Comparison of ENCODE assay signal across 9 cellular contexts in the genomic region with DNA sequence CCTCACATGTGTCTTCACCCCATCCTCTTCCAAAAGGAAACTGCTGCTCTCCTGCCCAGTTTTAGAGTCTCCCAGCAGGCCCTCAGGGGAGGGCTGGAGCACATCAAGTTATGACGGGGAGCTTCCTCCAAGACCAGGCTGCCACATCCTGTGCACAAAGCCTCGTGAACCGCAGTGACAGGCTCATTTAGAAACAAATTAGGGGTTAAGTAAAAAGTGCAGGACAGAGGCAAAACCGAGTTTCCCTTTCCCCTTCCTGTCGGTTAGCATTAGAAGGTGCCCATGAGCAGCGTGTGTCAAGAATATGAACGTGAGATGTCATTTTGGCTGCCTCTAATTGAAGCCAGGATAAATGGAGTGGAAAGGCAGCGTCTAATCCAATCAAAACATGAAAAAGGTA.
A peak's percentile ranks its signal among the peaks of the same experiment; 100 is the strongest.
DNase-seq lines count a peak whose midpoint lies in the region; ATAC-seq and TF ChIP-seq lines count a peak whose summit lies in the region.
"Had no signal": no experiment of that assay in that cellular context is flagged by ENCODE, and none has a peak within 500 bp of the region (broad histone marks: within the 10 kb centered on the region; RNA-seq: fewer than 3 reads in every experiment).

No MANE protein-coding gene starts in this region.

- H3K27ac Mint-ChIP-seq in activated T-helper 1 cell treated with anti-CD3 and anti-CD28 coated beads, Interleukin-12 subunit alpha, Interleukin-12 subunit beta, Interleukin-2, Interleukin-4 antibody, amounts not matched to agents 30 ng/mL and 10 ng/mL and 1 ng/mL, durations not matched to agents 14 hours and 24 hours and 36 hours, result peak overlapping the region; percentile 10
- no peak overlapping the region for H3K27ac Mint-ChIP-seq in GM23338

- H3K4me2 ChIP-seq in GM23338, result no peak overlapping the region

- H3K4me3 Mint-ChIP-seq in activated T-helper 1 cell treated with anti-CD3 and anti-CD28 coated beads, Interleukin-12 subunit alpha, Interleukin-12 subunit beta, Interleukin-2, Interleukin-4 antibody, amounts not matched to agents 30 ng/mL and 10 ng/mL and 1 ng/mL, durations not matched to agents 14 hours and 24 hours and 36 hours, result peak overlapping the region; percentile 12
- H3K4me3 Mint-ChIP-seq in GM23338, result no peak overlapping the region

- ATAC-seq in GM21360 (IDR thresholded peaks at IDR 0.05; ENCODE audit: unreplicated experiment) (peak; percentile 95), HG03575 (IDR thresholded peaks at IDR 0.05; ENCODE audit: extremely low read depth, insufficient number of reproducible peaks, low FRiP score, unreplicated experiment) (peak; percentile 90), GM23338 (no peak)

- no peaks in the 10 kb centered on the region for H4K20me1 ChIP-seq in GM23338 (replicated peaks; ENCODE audit: insufficient read depth)

- H2AFZ ChIP-seq in GM23338, result no peak overlapping the region

- POLR2A ChIA-PET in GM10248 (lab: Yijun Ruan, JAX), result no interaction called here

- CTCF ChIA-PET in GM10248 (lab: Yijun Ruan, JAX), result no interaction called here

- no peaks in the 10 kb centered on the region for H3K4me1 ChIP-seq in GM23338 (ENCODE audit: insufficient read depth)
- H3K4me1 ChIP-seq: upper lobe of left lung had no signal

- no peak for TF ChIP-seq CTCF in GM10248 (IDR thresholded peaks at IDR 0.05; ENCODE audit: control extremely low read depth, extremely low read depth, low read depth, missing control alignments)
- TF ChIP-seq CTCF in GM23338 (conservative IDR thresholded peaks at IDR 0.05; ENCODE audit: low read depth in 2 of 2), result no peak

- H3K27me3 Mint-ChIP-seq in activated T-helper 1 cell treated with anti-CD3 and anti-CD28 coated beads, Interleukin-12 subunit alpha, Interleukin-12 subunit beta, Interleukin-2, Interleukin-4 antibody, amounts not matched to agents 30 ng/mL and 10 ng/mL and 1 ng/mL, durations not matched to agents 14 hours and 24 hours and 36 hours (ENCODE audit: insufficient read depth), result peaks cover 9% of the 10 kb centered on the region
- H3K27me3 Mint-ChIP-seq in GM23338 (ENCODE audit: insufficient read depth, low read depth, poor library complexity), result peaks cover 5% of the 10 kb centered on the region

- no peak overlapping the region for H3K4me3 ChIP-seq in GM23338
- H3K4me3 ChIP-seq: upper lobe of left lung had no signal

- no peaks in the 10 kb centered on the region for H3K36me3 Mint-ChIP-seq in activated T-helper 1 cell treated with anti-CD3 and anti-CD28 coated beads, Interleukin-12 subunit alpha, Interleukin-12 subunit beta, Interleukin-2, Interleukin-4 antibody, amounts not matched to agents 30 ng/mL and 10 ng/mL and 1 ng/mL, durations not matched to agents 14 hours and 24 hours and 36 hours (ENCODE audit: low read depth)
- peaks cover 2% of the 10 kb centered on the region; the same call in 1 of the 3 replicates for H3K36me3 Mint-ChIP-seq in GM23338 (ENCODE audit: low read depth)

- H3K27ac ChIP-seq in GM23338 (ENCODE audit: low read depth), result no peak overlapping the region
- H3K27ac ChIP-seq: upper lobe of left lung had no signal

- H3F3A ChIP-seq in GM23338 (replicated peaks; ENCODE audit: low read depth), result no peaks in the 10 kb centered on the region

- intact Hi-C loops in activated T-helper 1 cell treated with anti-CD3 and anti-CD28 coated beads, Interleukin-12 subunit alpha, Interleukin-12 subunit beta, Interleukin-2, Interleukin-4 antibody, amounts not matched to agents 30 ng/mL and 10 ng/mL and 1 ng/mL, durations not matched to agents 14 hours and 24 hours and 36 hours (cut with micrococcal nuclease), result no loop called here

- peak; percentile 82 for DNase-seq in Daoy (ENCODE audit: low read depth)
- peak; percentile 64 for DNase-seq in activated T-helper 1 cell treated with anti-CD3 and anti-CD28 coated beads, Interleukin-12 subunit alpha, Interleukin-12 subunit beta, Interleukin-2, Interleukin-4 antibody, amounts not matched to agents 30 ng/mL and 10 ng/mL and 1 ng/mL, durations not matched to agents 14 hours and 24 hours and 36 hours (ENCODE audit: low spot score)
- DNase-seq in GM10248 (ENCODE audit: extremely low spot score), result no peak
- DNase-seq in amniotic stem cell (lab: John Stamatoyannopoulos, UW), result no peak
- DNase-seq in GM23338 (ENCODE audit: low spot score), result no peak
- DNase-seq in NCI-H774 (lab: John Stamatoyannopoulos, UW), result no peak

- H3K27me3 ChIP-seq in GM23338 (ENCODE audit: insufficient read depth), result no peaks in the 10 kb centered on the region
- H3K27me3 ChIP-seq: upper lobe of left lung had no signal

- H3K9me3 Mint-ChIP-seq in activated T-helper 1 cell treated with anti-CD3 and anti-CD28 coated beads, Interleukin-12 subunit alpha, Interleukin-12 subunit beta, Interleukin-2, Interleukin-4 antibody, amounts not matched to agents 30 ng/mL and 10 ng/mL and 1 ng/mL, durations not matched to agents 14 hours and 24 hours and 36 hours, result no peaks in the 10 kb centered on the region
- H3K9me3 Mint-ChIP-seq in GM23338, result peaks cover 13% of the 10 kb centered on the region; the same call in 1 of the 3 replicates

- H3K4me1 Mint-ChIP-seq in activated T-helper 1 cell treated with anti-CD3 and anti-CD28 coated beads, Interleukin-12 subunit alpha, Interleukin-12 subunit beta, Interleukin-2, Interleukin-4 antibody, amounts not matched to agents 30 ng/mL and 10 ng/mL and 1 ng/mL, durations not matched to agents 14 hours and 24 hours and 36 hours (ENCODE audit: low read depth), result peaks cover 25% of the 10 kb centered on the region
- peaks cover 4% of the 10 kb centered on the region; the same call in 2 of the 3 replicates for H3K4me1 Mint-ChIP-seq in GM23338

- H3K9me2 ChIP-seq in GM23338 (ENCODE audit: insufficient read depth), result peaks cover 11% of the 10 kb centered on the region; the same call in 1 of the 2 replicates

- H3K36me3 ChIP-seq in GM23338 (ENCODE audit: insufficient read depth), result no peaks in the 10 kb centered on the region
- H3K36me3 ChIP-seq: upper lobe of left lung had no signal

- H3K79me2 ChIP-seq in GM23338 (replicated peaks; ENCODE audit: insufficient read depth), result no peaks in the 10 kb centered on the region

TF ChIP-seq in GM23338, 12 proteins besides CTCF, POLR2A, EP300 and RAD21 (continues in another document):
- TF ChIP-seq EZH2 (IDR thresholded peaks at IDR 0.05; ENCODE audit: low read depth, unreplicated experiment) (no peak), ZNF331 (CRISPR knock-in tag; IDR thresholded peaks at IDR 0.05; ENCODE audit: low read depth) (no peak)
- TF ChIP-seq, protein P1, sequence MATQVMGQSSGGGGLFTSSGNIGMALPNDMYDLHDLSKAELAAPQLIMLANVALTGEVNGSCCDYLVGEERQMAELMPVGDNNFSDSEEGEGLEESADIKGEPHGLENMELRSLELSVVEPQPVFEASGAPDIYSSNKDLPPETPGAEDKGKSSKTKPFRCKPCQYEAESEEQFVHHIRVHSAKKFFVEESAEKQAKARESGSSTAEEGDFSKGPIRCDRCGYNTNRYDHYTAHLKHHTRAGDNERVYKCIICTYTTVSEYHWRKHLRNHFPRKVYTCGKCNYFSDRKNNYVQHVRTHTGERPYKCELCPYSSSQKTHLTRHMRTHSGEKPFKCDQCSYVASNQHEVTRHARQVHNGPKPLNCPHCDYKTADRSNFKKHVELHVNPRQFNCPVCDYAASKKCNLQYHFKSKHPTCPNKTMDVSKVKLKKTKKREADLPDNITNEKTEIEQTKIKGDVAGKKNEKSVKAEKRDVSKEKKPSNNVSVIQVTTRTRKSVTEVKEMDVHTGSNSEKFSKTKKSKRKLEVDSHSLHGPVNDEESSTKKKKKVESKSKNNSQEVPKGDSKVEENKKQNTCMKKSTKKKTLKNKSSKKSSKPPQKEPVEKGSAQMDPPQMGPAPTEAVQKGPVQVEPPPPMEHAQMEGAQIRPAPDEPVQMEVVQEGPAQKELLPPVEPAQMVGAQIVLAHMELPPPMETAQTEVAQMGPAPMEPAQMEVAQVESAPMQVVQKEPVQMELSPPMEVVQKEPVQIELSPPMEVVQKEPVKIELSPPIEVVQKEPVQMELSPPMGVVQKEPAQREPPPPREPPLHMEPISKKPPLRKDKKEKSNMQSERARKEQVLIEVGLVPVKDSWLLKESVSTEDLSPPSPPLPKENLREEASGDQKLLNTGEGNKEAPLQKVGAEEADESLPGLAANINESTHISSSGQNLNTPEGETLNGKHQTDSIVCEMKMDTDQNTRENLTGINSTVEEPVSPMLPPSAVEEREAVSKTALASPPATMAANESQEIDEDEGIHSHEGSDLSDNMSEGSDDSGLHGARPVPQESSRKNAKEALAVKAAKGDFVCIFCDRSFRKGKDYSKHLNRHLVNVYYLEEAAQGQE (IDR thresholded peaks at IDR 0.05; ENCODE audit: unreplicated experiment), result no peak

Comparison
In these comparisons a context has a peak if more than half of its experiments do, and no peak if none do; other contexts are left out.
1. DNase-seq: peak in Daoy (single experiment) and activated T-helper 1 cell treated with anti-CD3 and anti-CD28 coated beads, Interleukin-12 subunit alpha, Interleukin-12 subunit beta, Interleukin-2, Interleukin-4 antibody, amounts not matched to agents 30 ng/mL and 10 ng/mL and 1 ng/mL, durations not matched to agents 14 hours and 24 hours and 36 hours (single experiment); none in GM10248 (single experiment), amniotic stem cell (single experiment), GM23338 (single experiment) and NCI-H774 (single experiment).